Comparison of ENCODE assay signal across 8 cellular contexts in the genomic region with DNA sequence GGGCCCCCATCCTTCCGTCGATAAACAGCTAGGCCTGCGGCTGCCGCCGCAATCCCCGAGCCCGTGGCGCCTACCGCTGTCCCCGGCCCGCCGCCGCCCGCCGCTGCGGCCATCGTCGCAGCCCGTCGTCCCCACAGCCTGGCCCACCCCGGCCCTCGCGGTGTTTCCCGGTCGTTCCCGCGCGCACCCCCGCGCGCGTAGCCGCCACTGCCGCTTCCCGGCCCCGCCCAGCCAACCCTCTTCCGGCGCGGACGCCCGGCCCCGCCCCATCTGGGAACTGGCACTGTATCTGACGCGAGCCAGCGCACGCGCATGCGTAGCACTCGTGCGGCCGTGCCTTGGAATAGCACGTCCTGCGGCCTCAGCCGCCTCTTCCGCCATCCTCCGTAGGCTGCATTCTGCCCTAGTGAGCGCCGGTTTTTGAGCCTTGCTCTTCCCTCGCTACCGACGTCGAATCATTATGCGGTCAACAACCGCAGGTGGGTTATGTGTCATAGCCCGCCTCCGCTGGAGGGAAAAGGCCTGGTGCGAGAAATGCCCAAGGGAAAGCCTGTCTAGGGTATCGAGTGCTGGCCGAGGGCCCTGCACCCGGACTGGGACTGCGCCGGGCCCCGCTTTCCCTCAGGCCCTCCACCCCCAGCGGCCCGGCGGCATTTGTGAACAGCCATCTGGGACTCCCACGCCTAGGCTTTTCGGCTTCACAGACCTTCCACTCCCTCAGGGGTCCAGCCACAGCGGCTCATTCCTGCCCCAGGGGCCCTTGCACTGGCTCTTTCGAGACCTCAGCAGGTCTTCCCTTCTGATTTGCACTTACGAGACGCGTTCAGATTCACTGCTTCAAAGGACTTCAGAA. TPM values are rescaled to one million over a fixed set of nuclear protein-coding genes. Genes with fewer than 3 reads are reported as not detected.
DNase-seq lines count a peak whose midpoint lies in the region; ATAC-seq and TF ChIP-seq lines count a peak whose summit lies in the region.

A gene (minus strand): TSS at position 209 of the 853 bp plus-strand sequence. CDS start 96 bp downstream, at position 113.

- H3K9ac ChIP-seq in SU-DHL-6 (ENCODE audit: low read length): peak within 1 kb of the TSS; percentile 92
- peak within 1 kb of the TSS; percentile 95 for H3K9ac ChIP-seq in parathyroid adenoma

- peak; percentile 79 to 84 for TF ChIP-seq POLR2A in tibial nerve (IDR thresholded peaks at IDR 0.05)

- H2AFZ ChIP-seq in SU-DHL-6 (ENCODE audit: low read depth, low read length, severe bottlenecking) (peak within 1 kb of the TSS; percentile 43), parathyroid adenoma (peak within 1 kb of the TSS; percentile 100)

- H3K4me3 ChIP-seq in GM12864 (ENCODE audit: low read depth, low read length) (peak within 1 kb of the TSS; percentile 81), SU-DHL-6 (ENCODE audit: insufficient read depth, low read length, poor library complexity, severe bottlenecking) (peak within 1 kb of the TSS; percentile 76), parathyroid adenoma (ENCODE audit: low read depth, low read length) (peak within 1 kb of the TSS; percentile 90), tibial nerve (peak within 1 kb of the TSS; percentile 63 to 95 (median 82))

- H3F3A ChIP-seq in SU-DHL-6 (ENCODE audit: insufficient read depth): peaks cover 17% of the 10 kb centered on the region

- peaks cover 48% of the 10 kb centered on the region for H3K79me2 ChIP-seq in SU-DHL-6 (ENCODE audit: insufficient read depth, low read length)
- H3K79me2 ChIP-seq in parathyroid adenoma: peaks cover 18% of the 10 kb centered on the region

- WGBS in tibial nerve, 2 donors: 0 to 2% methylated on average over 78 to 80 of the region's 83 CpGs

- H3K9me3 ChIP-seq in SU-DHL-6 (ENCODE audit: insufficient read depth, low read length): no peaks in the 10 kb centered on the region
- H3K9me3 ChIP-seq in parathyroid adenoma (ENCODE audit: control insufficient read depth, low read length): no peaks in the 10 kb centered on the region
- H3K9me3 ChIP-seq in tibial nerve: no peaks in the 10 kb centered on the region

- ATAC-seq in HG02678 (IDR thresholded peaks at IDR 0.05; ENCODE audit: unreplicated experiment) (peak; percentile 79), Right ventricle myocardium superior (ENCODE audit: poor library complexity) (peak; percentile 99)

- H3K4me2 ChIP-seq in SU-DHL-6 (ENCODE audit: low read depth, low read length, poor library complexity, severe bottlenecking) (peak within 1 kb of the TSS; percentile 95), parathyroid adenoma (ENCODE audit: low read length) (peak within 1 kb of the TSS; percentile 98)

- H3K36me3 ChIP-seq in SU-DHL-6 (ENCODE audit: low read length) (0 out of 2 replicates have a peak, but pooled peaks cover 5% of the 10 kb centered on the region), parathyroid adenoma (ENCODE audit: control insufficient read depth, insufficient read depth, low read length) (no peaks in the 10 kb centered on the region), tibial nerve (no peaks in the 10 kb centered on the region)

- H3K27ac ChIP-seq in SU-DHL-6 (ENCODE audit: low read depth, low read length) (peak within 1 kb of the TSS; percentile 81), parathyroid adenoma (peak within 1 kb of the TSS; percentile 98), tibial nerve (peak within 1 kb of the TSS; percentile 87 to 98 (median 94))

- peak; percentile 95 for DNase-seq in GM12864 (ENCODE audit: low read depth)
- DNase-seq in NCI-H128 (lab: John Stamatoyannopoulos, UW; ENCODE audit: unreplicated experiment): peak; percentile 90
- DNase-seq in activated naive CD8-positive, alpha-beta T cell treated with anti-CD3 and anti-CD28 coated beads, Interleukin-2, amount 50 U/mL, for 16 hours (ENCODE audit: low read depth, low spot score): peak; percentile 92
- DNase-seq in Right ventricle myocardium superior: peak; percentile 99
- DNase-seq in tibial nerve (ENCODE audit: low spot score in 2 of 2): peak; percentile 93 to 95

- peaks cover 12% of the 10 kb centered on the region for H3K4me1 ChIP-seq in parathyroid adenoma
- peaks cover 0 to 35% (median 15%) of the 10 kb centered on the region in 4 donors for H3K4me1 ChIP-seq in tibial nerve

- peaks cover 9% of the 10 kb centered on the region for H4K20me1 ChIP-seq in SU-DHL-6 (ENCODE audit: low read depth, low read length)

- intact Hi-C loops in Right ventricle myocardium superior (cut with DNase I): no loop called here

- no peaks in the 10 kb centered on the region for H3K9me2 ChIP-seq in SU-DHL-6 (replicated peaks; ENCODE audit: insufficient read depth, low read length)

- no peak for TF ChIP-seq CTCF in GM12864 (IDR thresholded peaks at IDR 0.05; ENCODE audit: low read depth, low read length, missing control alignments)
- no peak for TF ChIP-seq CTCF in SU-DHL-6 (IDR thresholded peaks at IDR 0.05; ENCODE audit: insufficient read depth, low read length, poor library complexity, severe bottlenecking)
- no peak for TF ChIP-seq CTCF in parathyroid adenoma (IDR thresholded peaks at IDR 0.05)
- TF ChIP-seq CTCF in tibial nerve (IDR thresholded peaks at IDR 0.05): peak in 3 of 5 experiments; percentile 7 to 64 (median 49)

- H3K27me3 ChIP-seq in SU-DHL-6 (ENCODE audit: low read length) (no peaks in the 10 kb centered on the region), parathyroid adenoma (ENCODE audit: control insufficient read depth, insufficient read depth, low read length) (no peaks in the 10 kb centered on the region), tibial nerve (no peaks in the 10 kb centered on the region)

- peak; percentile 44 to 98 for TF ChIP-seq EP300 in tibial nerve (IDR thresholded peaks at IDR 0.05)

RNA-seq across cellular contexts. Expression of the gene that starts here (rescaled TPM):
- 20.8 TPM for total RNA-seq in Right ventricle myocardium superior
- 10 to 100 TPM; 27.8 to 37.4 (median 36.1) TPM for total RNA-seq in tibial nerve

Comparison
In these comparisons a context has a peak if more than half of its experiments do, and no peak if none do; other contexts are left out.
1. Peak in every context shown above with its lines: DNase-seq, ATAC-seq, H3K4me3 ChIP-seq and H3K27ac ChIP-seq.
2. CTCF ChIP-seq: peak in tibial nerve (3 of 5); none in GM12864 (single experiment), SU-DHL-6 (single experiment) and parathyroid adenoma (single experiment).